ENCODE assay signal across 18 cellular contexts in the genomic region with DNA sequence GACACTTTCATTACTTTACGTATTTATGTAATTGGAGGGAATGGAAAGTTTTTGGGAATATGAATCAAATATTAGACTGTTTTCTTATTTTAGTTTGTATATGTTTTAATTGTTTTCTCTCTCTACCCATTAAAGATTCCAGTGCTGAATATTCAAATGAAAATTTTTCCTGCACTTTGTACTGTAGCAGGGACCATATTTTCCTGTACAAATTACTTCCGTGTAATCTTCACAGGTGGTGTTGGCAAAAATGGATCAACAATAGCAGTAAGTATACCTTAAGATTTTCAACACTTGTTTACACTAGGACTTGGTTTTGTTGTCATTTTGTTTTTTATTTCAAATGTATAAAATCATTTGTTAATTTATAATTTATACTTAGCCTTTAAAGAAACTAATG. TPM values are rescaled to one million over a fixed set of nuclear protein-coding genes. Genes with fewer than 3 reads are reported as not detected.
DNase-seq lines count a peak whose midpoint lies in the region; ATAC-seq and TF ChIP-seq lines count a peak whose summit lies in the region.
"Had no signal": no experiment of that assay in that cellular context is flagged by ENCODE, and none has a peak within 500 bp of the region (broad histone marks: within the 10 kb centered on the region; RNA-seq: fewer than 3 reads in every experiment).

No MANE protein-coding gene starts in this region.

- H3K4me3 Mint-ChIP-seq in MCF 10A (ENCODE audit: unreplicated experiment): no peak overlapping the region
- no peak overlapping the region for H3K4me3 Mint-ChIP-seq in activated B cell treated with CpG ODN at 0.5 μM for 24 hours
- H3K4me3 Mint-ChIP-seq in memory B cell: no peak overlapping the region
- H3K4me3 Mint-ChIP-seq in nephron progenitor cell: no peak overlapping the region
- H3K4me3 Mint-ChIP-seq in stimulated activated naive CD8-positive, alpha-beta T cell treated with anti-CD3 and anti-CD28 coated beads, Interleukin-15, amount 100 ng/mL, for 72 hours: no peak overlapping the region
- H3K4me3 Mint-ChIP-seq: H9 had no signal

- no peak overlapping the region for H3K27ac ChIP-seq in mammary epithelial cell (ENCODE audit: insufficient read depth, low read depth, low read length)

- H3K4me1 ChIP-seq in mammary epithelial cell (ENCODE audit: insufficient read depth, low read length): no peaks in the 10 kb centered on the region
- H3K4me1 ChIP-seq: BE2C had no signal

- no peaks in the 10 kb centered on the region for H3K79me2 ChIP-seq in mammary epithelial cell (ENCODE audit: insufficient read depth, low read length)

- H3K4me2 ChIP-seq in mammary epithelial cell (ENCODE audit: insufficient read depth, low read depth, low read length): no peak overlapping the region

- dilution Hi-C loops in mammary epithelial cell (cut with HindIII; ENCODE audit: low sequenced_read_pairs): no loop called here

- intact Hi-C loops in MCF 10A (cut with micrococcal nuclease): no loop called here
- intact Hi-C loops in mammary epithelial cell (cut with micrococcal nuclease): no loop called here
- intact Hi-C loops in activated B cell treated with CpG ODN at 0.5 μM for 24 hours (cut with micrococcal nuclease): no loop called here

- H3K4me3 ChIP-seq in mammary epithelial cell (replicated peaks in 1 of 3; ENCODE audit: insufficient read depth in 1 of 3, low read depth in 2 of 3, low read length in 3 of 3): no peak overlapping the region

- H3K9ac ChIP-seq in mammary epithelial cell (ENCODE audit: insufficient read depth, low read length): no peak overlapping the region

- no peak overlapping the region for H2AFZ ChIP-seq in mammary epithelial cell (ENCODE audit: low read depth, low read length)

- in situ Hi-C loops in mammary epithelial cell (cut with MboI; ENCODE audit: low sequenced_read_pairs in 2 of 2): no loop called here

- DNase-seq in MCF 10A (ENCODE audit: unreplicated experiment): no peak
- no peak for DNase-seq in mammary epithelial cell
- no peak for DNase-seq in activated B cell treated with CpG ODN at 0.5 μM for 24 hours
- DNase-seq in memory B cell (ENCODE audit: low spot score in 2 of 2): no peak
- DNase-seq in stimulated activated naive CD4-positive, alpha-beta T cell (lab: John Stamatoyannopoulos, UW): no peak
- DNase-seq in nephron progenitor cell: no peak
- no peak for DNase-seq in NCI-H1694 treated with DMSO at 0.1 percent for 48 hours (lab: John Stamatoyannopoulos, UW)
- DNase-seq in stimulated activated naive CD8-positive, alpha-beta T cell treated with anti-CD3 and anti-CD28 coated beads, Interleukin-15, amount 100 ng/mL, for 72 hours: no peak
- DNase-seq: BE2C, DMS153, EL, H9, MM.1S, NCI-H2029 treated with DMSO at 0.1 percent for 48 hours, NCI-H510A treated with DMSO at 0.1 percent for 48 hours, SIG-M5 had no signal

- H3K36me3 Mint-ChIP-seq in MCF 10A (ENCODE audit: insufficient read depth, unreplicated experiment): peaks cover 89% of the 10 kb centered on the region
- peaks cover 87% of the 10 kb centered on the region for H3K36me3 Mint-ChIP-seq in activated B cell treated with CpG ODN at 0.5 μM for 24 hours (ENCODE audit: low read depth)
- H3K36me3 Mint-ChIP-seq in memory B cell: peaks cover 41% of the 10 kb centered on the region
- H3K36me3 Mint-ChIP-seq in nephron progenitor cell (ENCODE audit: low read depth): peaks cover 61% of the 10 kb centered on the region

- H3K4me1 Mint-ChIP-seq in MCF 10A (ENCODE audit: insufficient read depth, unreplicated experiment): no peaks in the 10 kb centered on the region
- peaks cover 54% of the 10 kb centered on the region for H3K4me1 Mint-ChIP-seq in activated B cell treated with CpG ODN at 0.5 μM for 24 hours
- peaks cover 38% of the 10 kb centered on the region for H3K4me1 Mint-ChIP-seq in memory B cell
- H3K4me1 Mint-ChIP-seq in nephron progenitor cell: peaks cover 2% of the 10 kb centered on the region
- H3K4me1 Mint-ChIP-seq in stimulated activated naive CD8-positive, alpha-beta T cell treated with anti-CD3 and anti-CD28 coated beads, Interleukin-15, amount 100 ng/mL, for 72 hours: peaks cover 53% of the 10 kb centered on the region
- H3K4me1 Mint-ChIP-seq: H9 had no signal

- H3K27me3 ChIP-seq in mammary epithelial cell (ENCODE audit: insufficient read depth, low read length): no peaks in the 10 kb centered on the region
- H3K27me3 ChIP-seq: BE2C had no signal

- no peaks in the 10 kb centered on the region for H4K20me1 ChIP-seq in mammary epithelial cell (ENCODE audit: insufficient read depth, low read length)

- H3K36me3 ChIP-seq in mammary epithelial cell (ENCODE audit: insufficient read depth, low read length): peaks cover 21% of the 10 kb centered on the region

- TF ChIP-seq CTCF in MCF 10A (IDR thresholded peaks at IDR 0.05; ENCODE audit: unreplicated experiment) (no peak), mammary epithelial cell (conservative IDR thresholded peaks at IDR 0.05 in 1 of 2, IDR thresholded peaks at IDR 0.05 in 1 of 2; ENCODE audit: extremely low read depth in 1 of 2, insufficient read depth in 1 of 2, low read depth in 1 of 2, low read length in 2 of 2) (no peak), activated B cell treated with CpG ODN at 0.5 μM for 24 hours (IDR thresholded peaks at IDR 0.05) (no peak), nephron progenitor cell (IDR thresholded peaks at IDR 0.05) (no peak)

- no peaks in the 10 kb centered on the region for H3K9me3 ChIP-seq in mammary epithelial cell (replicated peaks; ENCODE audit: insufficient read depth, low read length)
- H3K9me3 ChIP-seq: BE2C had no signal

- ATAC-seq in activated B cell treated with CpG ODN at 0.5 μM for 24 hours (ENCODE audit: low read depth): no peak
- ATAC-seq in memory B cell (ENCODE audit: low read depth): no peak
- no peak for ATAC-seq in stimulated activated naive CD8-positive, alpha-beta T cell treated with anti-CD3 and anti-CD28 coated beads, Interleukin-15, amount 100 ng/mL, for 72 hours
- ATAC-seq: HepG2 had no signal

- 100% methylated on average over 2 of the region's 2 CpGs for WGBS in mammary epithelial cell (ENCODE audit: low coverage, missing lambda C conversion rate)

- no TSS peak for BruUV-seq in MCF 10A (replicated peaks; lab: Mats Ljungman, UMichigan)
- no TSS peak for BruUV-seq in mammary epithelial cell (replicated peaks; lab: Mats Ljungman, UMichigan)

- H3K27me3 Mint-ChIP-seq in MCF 10A (ENCODE audit: insufficient read depth, unreplicated experiment) (no peaks in the 10 kb centered on the region), activated B cell treated with CpG ODN at 0.5 μM for 24 hours (no peaks in the 10 kb centered on the region), memory B cell (no peaks in the 10 kb centered on the region), nephron progenitor cell (ENCODE audit: low read depth, poor library complexity) (no peaks in the 10 kb centered on the region)
- no peaks in the 10 kb centered on the region for H3K27me3 Mint-ChIP-seq in stimulated activated naive CD8-positive, alpha-beta T cell treated with anti-CD3 and anti-CD28 coated beads, Interleukin-15, amount 100 ng/mL, for 72 hours

- POLR2A ChIA-PET in MCF 10A (lab: Yijun Ruan, JAX) (interaction anchor here (0.6 kb wide), 1 partner anchor 129 kb away, joined by 3 read pairs; no protein-coding TSS in a partner anchor), activated B cell treated with CpG ODN at 0.5 μM for 24 hours (lab: Charles Lee) (interaction anchor here (1.0 to 1.5 kb wide), 2 partner anchors 33 to 43 kb away, joined by 3 to 5 read pairs; partner anchors contain the start of genes CEPT1 and DRAM2)

- H3K27ac Mint-ChIP-seq in MCF 10A (ENCODE audit: low read depth, unreplicated experiment) (peak overlapping the region; percentile 39), activated B cell treated with CpG ODN at 0.5 μM for 24 hours (peak overlapping the region; percentile 65), memory B cell (peak overlapping the region; percentile 76), nephron progenitor cell (no peak overlapping the region)
- no peak overlapping the region for H3K27ac Mint-ChIP-seq in stimulated activated naive CD8-positive, alpha-beta T cell treated with anti-CD3 and anti-CD28 coated beads, Interleukin-15, amount 100 ng/mL, for 72 hours
- H3K27ac Mint-ChIP-seq: H9 had no signal

- CTCF ChIA-PET in MCF 10A (lab: Yijun Ruan, JAX): interaction anchor here (0.8 to 1.5 kb wide), 2 partner anchors 9 to 16 kb away, joined by 3 to 6 read pairs; no protein-coding TSS in a partner anchor
- CTCF ChIA-PET in mammary epithelial cell (lab: Charles Lee; ENCODE audit: low non-redundant PET): no interaction called here
- CTCF ChIA-PET in activated B cell treated with CpG ODN at 0.5 μM for 24 hours (lab: Charles Lee): interaction anchor here (1.6 kb wide), 1 partner anchor 152 kb away, joined by 5 read pairs; no protein-coding TSS in a partner anchor

- H3K9me3 Mint-ChIP-seq in MCF 10A (ENCODE audit: unreplicated experiment) (no peaks in the 10 kb centered on the region), activated B cell treated with CpG ODN at 0.5 μM for 24 hours (no peaks in the 10 kb centered on the region), memory B cell (no peaks in the 10 kb centered on the region), nephron progenitor cell (no peaks in the 10 kb centered on the region)
- no peaks in the 10 kb centered on the region for H3K9me3 Mint-ChIP-seq in stimulated activated naive CD8-positive, alpha-beta T cell treated with anti-CD3 and anti-CD28 coated beads, Interleukin-15, amount 100 ng/mL, for 72 hours
- H3K9me3 Mint-ChIP-seq: H9 had no signal

RNA-seq across cellular contexts. Expression of gene DENND2D, which starts 18.4 kb away (rescaled TPM):
- 3.9 and 6.0 TPM in 2 replicates for total RNA-seq in MCF 10A (2022)
- 10 to 100 TPM in 1 of 2 donors, 1 to 10 TPM in 1; 1.5 to 10.5 TPM for total RNA-seq in mammary epithelial cell
- polyA plus RNA-seq in mammary epithelial cell: 2.6 TPM
- 6.5 TPM for polyA minus RNA-seq in mammary epithelial cell
- total RNA-seq in activated B cell treated with CpG ODN at 0.5 μM for 24 hours: 48.9 and 58.6 TPM in 2 replicates
- total RNA-seq: RPMI7951 had no signal
- polyA plus RNA-seq: HepG2 had no signal

RNA-seq across cellular contexts. Expression of gene CEPT1, which starts 42.0 kb away (rescaled TPM):
- total RNA-seq in MCF 10A (2022): 43.1 and 45.0 TPM in 2 replicates
- 10 to 100 TPM; 41.0 to 54.8 TPM for total RNA-seq in mammary epithelial cell
- 17.2 TPM for polyA plus RNA-seq in mammary epithelial cell
- polyA minus RNA-seq in mammary epithelial cell: 24.7 TPM
- total RNA-seq in activated B cell treated with CpG ODN at 0.5 μM for 24 hours: 74.4 and 87.0 TPM in 2 replicates

RNA-seq across cellular contexts. Expression of gene DRAM2, which starts 42.2 kb away (rescaled TPM):
- total RNA-seq in MCF 10A (2022): 30.5 and 32.1 TPM in 2 replicates
- total RNA-seq in mammary epithelial cell: 10 to 100 TPM; 33.7 to 90.4 TPM
- 36.6 TPM for polyA plus RNA-seq in mammary epithelial cell
- polyA minus RNA-seq in mammary epithelial cell: 29.4 TPM
- 61.8 and 77.6 TPM in 2 replicates for total RNA-seq in activated B cell treated with CpG ODN at 0.5 μM for 24 hours

RNA-seq across cellular contexts. Expression of gene CHI3L2, which starts 45.5 kb away (rescaled TPM):
- 1.4 and 2.1 TPM in 2 replicates for total RNA-seq in MCF 10A (2022)
- 1 to 10 TPM in 1 of 2 donors, under 1 TPM in 1; 0.87 to 1.0 TPM for total RNA-seq in mammary epithelial cell
- polyA plus RNA-seq in mammary epithelial cell: 0.58 TPM
- polyA minus RNA-seq in mammary epithelial cell: 3.5 TPM
- 19.6 and 23.6 TPM in 2 replicates for total RNA-seq in activated B cell treated with CpG ODN at 0.5 μM for 24 hours
- total RNA-seq: H9 had no signal

Comparison
In these comparisons a context has a peak if more than half of its experiments do, and no peak if none do; other contexts are left out.
1. H3K27ac Mint-ChIP-seq: peak in MCF 10A (single experiment), activated B cell treated with CpG ODN at 0.5 μM for 24 hours (single experiment) and memory B cell (single experiment); none in nephron progenitor cell (single experiment) and stimulated activated naive CD8-positive, alpha-beta T cell treated with anti-CD3 and anti-CD28 coated beads, Interleukin-15, amount 100 ng/mL, for 72 hours (0 of 2).